ENCODE assay signal across 9 cellular contexts in genomic region chr2:159497256-159497655, GRCh38.
DNase-seq lines count a peak whose midpoint lies in the region; ATAC-seq, FAIRE-seq and TF ChIP-seq lines count a peak whose summit lies in the region.
"Had no signal": no experiment of that assay in that cellular context is flagged by ENCODE, and none has a peak within 500 bp of the region (broad histone marks: within the 10 kb centered on the region; RNA-seq: fewer than 3 reads in every experiment).

No MANE protein-coding gene starts in this region.

- H3K4me3 Mint-ChIP-seq in natural killer cell treated with Interleukin-12 subunit alpha and Interleukin-12 subunit beta and Interleukin-15 and Interleukin-18, amount 100 ng/mL, for 72 hours: peak overlapping the region; percentile 33

- peaks cover 9 to 12% of the 10 kb centered on the region in 2 donors for H3K4me1 Mint-ChIP-seq in natural killer cell treated with Interleukin-12 subunit alpha and Interleukin-12 subunit beta and Interleukin-15 and Interleukin-18, amount 100 ng/mL, for 72 hours (ENCODE audit: low read depth in 2 of 2)

- DNase-seq in GM19239 (ENCODE audit: insufficient read length, low spot score) (no peak), Peyer's patch (no peak), epithelial cell of prostate (ENCODE audit: low read depth, low spot score) (peak; percentile 87), NCI-H82 (lab: John Stamatoyannopoulos, UW) (no peak), NCI-H1694 (lab: John Stamatoyannopoulos, UW) (no peak)
- DNase-seq in natural killer cell treated with Interleukin-12 subunit alpha and Interleukin-12 subunit beta and Interleukin-15 and Interleukin-18, amount 100 ng/mL, for 72 hours (ENCODE audit: low spot score): no peak
- DNase-seq in activated CD4-positive, CD25-positive, alpha-beta regulatory T cell treated with anti-CD3 and anti-CD28 coated beads, Interleukin-2, amount 50 U/mL, for 72 hours: no peak

- no peaks in the 10 kb centered on the region for H3K36me3 ChIP-seq in Peyer's patch

- no peaks in the 10 kb centered on the region for H3K4me1 ChIP-seq in Peyer's patch
- H3K4me1 ChIP-seq: parathyroid adenoma had no signal

- H3K9me3 ChIP-seq in Peyer's patch: no peaks in the 10 kb centered on the region

- no peak for TF ChIP-seq CTCF in Peyer's patch (IDR thresholded peaks at IDR 0.05)

- H3K27ac ChIP-seq in Peyer's patch (peak overlapping the region in 3 of 4 donors; percentile 15 to 51 (median 43)), epithelial cell of prostate (peak overlapping the region; percentile 96)
- H3K27ac ChIP-seq: parathyroid adenoma had no signal

- peak; percentile 61 to 69 for ATAC-seq in natural killer cell treated with Interleukin-12 subunit alpha and Interleukin-12 subunit beta and Interleukin-15 and Interleukin-18, amount 100 ng/mL, for 72 hours
- no peak for ATAC-seq in HG02840 (IDR thresholded peaks at IDR 0.05; ENCODE audit: low FRiP score, unreplicated experiment)

- peak; percentile 33 for FAIRE-seq in GM19239 (lab: Jason Lieb, UNC)

- no peak overlapping the region for H3K4me3 ChIP-seq in Peyer's patch

- no peaks in the 10 kb centered on the region for H3K27me3 Mint-ChIP-seq in natural killer cell treated with Interleukin-12 subunit alpha and Interleukin-12 subunit beta and Interleukin-15 and Interleukin-18, amount 100 ng/mL, for 72 hours

- no peaks in the 10 kb centered on the region for H3K27me3 ChIP-seq in Peyer's patch

- H3K36me3 Mint-ChIP-seq in natural killer cell treated with Interleukin-12 subunit alpha and Interleukin-12 subunit beta and Interleukin-15 and Interleukin-18, amount 100 ng/mL, for 72 hours: no peaks in the 10 kb centered on the region

- peak overlapping the region; percentile 69 for H3K27ac Mint-ChIP-seq in natural killer cell treated with Interleukin-12 subunit alpha and Interleukin-12 subunit beta and Interleukin-15 and Interleukin-18, amount 100 ng/mL, for 72 hours

- H3K9me3 Mint-ChIP-seq in natural killer cell treated with Interleukin-12 subunit alpha and Interleukin-12 subunit beta and Interleukin-15 and Interleukin-18, amount 100 ng/mL, for 72 hours: peaks cover 3% of the 10 kb centered on the region

- no peak for TF ChIP-seq POLR2A in Peyer's patch (IDR thresholded peaks at IDR 0.05)
